13 cellular contexts compared by ENCODE assay signal in genomic region chr12:93008044-93008778, GRCh38.
A peak's percentile ranks its signal among the peaks of the same experiment; 100 is the strongest.
DNase-seq lines count a peak whose midpoint lies in the region; ATAC-seq and TF ChIP-seq lines count a peak whose summit lies in the region.
"Had no signal": no experiment of that assay in that cellular context is flagged by ENCODE, and none has a peak within 500 bp of the region (broad histone marks: within the 10 kb centered on the region; RNA-seq: fewer than 3 reads in every experiment).

No MANE protein-coding gene starts in this region.

- H3K27me3 Mint-ChIP-seq in activated naive CD8-positive, alpha-beta T cell treated with anti-CD3 and anti-CD28 coated beads, Interleukin-2, amount 50 U/mL, for 24 hours, result no peaks in the 10 kb centered on the region
- no peaks in the 10 kb centered on the region for H3K27me3 Mint-ChIP-seq in activated naive CD8-positive, alpha-beta T cell treated with anti-CD3 and anti-CD28 coated beads for 36 hours
- H3K27me3 Mint-ChIP-seq in progenitor cell of endocrine pancreas, result no peaks in the 10 kb centered on the region

- peak; percentile 36 for ATAC-seq in activated naive CD8-positive, alpha-beta T cell treated with anti-CD3 and anti-CD28 coated beads, Interleukin-2, amount 50 U/mL, for 24 hours
- peak; percentile 75 for ATAC-seq in GM21717 (IDR thresholded peaks at IDR 0.05; ENCODE audit: unreplicated experiment)
- peak; percentile 79 for ATAC-seq in HG03159 (IDR thresholded peaks at IDR 0.05; ENCODE audit: unreplicated experiment)
- ATAC-seq: left cardiac atrium had no signal

- H3K9me3 Mint-ChIP-seq in activated naive CD8-positive, alpha-beta T cell treated with anti-CD3 and anti-CD28 coated beads, Interleukin-2, amount 50 U/mL, for 24 hours, result no peaks in the 10 kb centered on the region
- H3K9me3 Mint-ChIP-seq in activated naive CD8-positive, alpha-beta T cell treated with anti-CD3 and anti-CD28 coated beads for 36 hours, result no peaks in the 10 kb centered on the region
- no peaks in the 10 kb centered on the region for H3K9me3 Mint-ChIP-seq in progenitor cell of endocrine pancreas (ENCODE audit: low read depth)
- H3K9me3 Mint-ChIP-seq: neural crest cell had no signal

- H3K4me1 Mint-ChIP-seq in activated naive CD8-positive, alpha-beta T cell treated with anti-CD3 and anti-CD28 coated beads, Interleukin-2, amount 50 U/mL, for 24 hours, result peaks cover 13% of the 10 kb centered on the region
- H3K4me1 Mint-ChIP-seq in activated naive CD8-positive, alpha-beta T cell treated with anti-CD3 and anti-CD28 coated beads for 36 hours, result peaks cover 8% of the 10 kb centered on the region
- H3K4me1 Mint-ChIP-seq in progenitor cell of endocrine pancreas (ENCODE audit: low read depth), result peaks cover 40% of the 10 kb centered on the region

- DNase-seq in activated naive CD8-positive, alpha-beta T cell treated with anti-CD3 and anti-CD28 coated beads, Interleukin-2, amount 50 U/mL, for 24 hours, result no peak
- no peak for DNase-seq in activated naive CD8-positive, alpha-beta T cell treated with anti-CD3 and anti-CD28 coated beads for 36 hours
- DNase-seq in progenitor cell of endocrine pancreas (ENCODE audit: low spot score, unreplicated experiment) (no peak), NCI-H748 (lab: John Stamatoyannopoulos, UW; ENCODE audit: unreplicated experiment) (no peak), KBM-7 (no peak), ureter (ENCODE audit: low spot score) (no peak)
- DNase-seq: activated CD8-positive, alpha-beta memory T cell treated with anti-CD3 and anti-CD28 coated beads, Interleukin-2, amount 50 U/mL, for 48 hours; HCEC 1CT; left cardiac atrium; T-helper 9 cell had no signal

- H3K36me3 Mint-ChIP-seq in activated naive CD8-positive, alpha-beta T cell treated with anti-CD3 and anti-CD28 coated beads, Interleukin-2, amount 50 U/mL, for 24 hours (ENCODE audit: low read depth), result no peaks in the 10 kb centered on the region
- no peaks in the 10 kb centered on the region for H3K36me3 Mint-ChIP-seq in activated naive CD8-positive, alpha-beta T cell treated with anti-CD3 and anti-CD28 coated beads for 36 hours
- no peaks in the 10 kb centered on the region for H3K36me3 Mint-ChIP-seq in progenitor cell of endocrine pancreas (ENCODE audit: insufficient read depth)

- no peak for TF ChIP-seq CTCF in progenitor cell of endocrine pancreas (IDR thresholded peaks at IDR 0.05; ENCODE audit: unreplicated experiment)

- H3K27ac Mint-ChIP-seq in activated naive CD8-positive, alpha-beta T cell treated with anti-CD3 and anti-CD28 coated beads, Interleukin-2, amount 50 U/mL, for 24 hours, result no peak overlapping the region
- H3K27ac Mint-ChIP-seq in activated naive CD8-positive, alpha-beta T cell treated with anti-CD3 and anti-CD28 coated beads for 36 hours, result no peak overlapping the region
- H3K27ac Mint-ChIP-seq in progenitor cell of endocrine pancreas, result peak overlapping the region; percentile 53

- in situ Hi-C loops in KBM-7 (cut with MboI; ENCODE audit: low pct_unique_long_range_greater_than_20kb, low sequenced_read_pairs), result loop anchor here (25.0 kb wide), 1 partner anchor 379 kb away; the partner anchor contains the start of gene NUDT4

- H3K4me3 Mint-ChIP-seq in activated naive CD8-positive, alpha-beta T cell treated with anti-CD3 and anti-CD28 coated beads, Interleukin-2, amount 50 U/mL, for 24 hours, result no peak overlapping the region
- no peak overlapping the region for H3K4me3 Mint-ChIP-seq in activated naive CD8-positive, alpha-beta T cell treated with anti-CD3 and anti-CD28 coated beads for 36 hours
- H3K4me3 Mint-ChIP-seq in progenitor cell of endocrine pancreas (ENCODE audit: low read depth), result no peak overlapping the region
- H3K4me3 Mint-ChIP-seq: neural crest cell had no signal
